In genomic region chr17:79485991-79486390, GRCh38 we compare ENCODE assay signal across 1 cellular context.
TF ChIP-seq lines count a peak whose summit lies in the region.

No MANE protein-coding gene starts in this region.

TF ChIP-seq in H1, 55 proteins besides CTCF, POLR2A, EP300 and RAD21:
- TF ChIP-seq HDAC2 (IDR thresholded peaks at IDR 0.05; ENCODE audit: borderline replicate concordance in 1 of 2, low read depth in 2 of 2, low read length in 2 of 2): no peak
- TF ChIP-seq CREB1 (IDR thresholded peaks at IDR 0.05): no peak
- no peak for TF ChIP-seq KDM4A (IDR thresholded peaks at IDR 0.05; ENCODE audit: low read depth, low read length, severe bottlenecking)
- no peak for TF ChIP-seq RNF2 (IDR thresholded peaks at IDR 0.05; ENCODE audit: borderline replicate concordance, low read depth, low read length, missing control alignments, poor library complexity, severe bottlenecking)
- TF ChIP-seq TAF1 (IDR thresholded peaks at IDR 0.05; ENCODE audit: low read depth, low read length): no peak
- no peak for TF ChIP-seq KDM1A (IDR thresholded peaks at IDR 0.05; ENCODE audit: borderline replicate concordance, low read length)
- TF ChIP-seq SIN3A (conservative IDR thresholded peaks at IDR 0.05 in 1 of 2, IDR thresholded peaks at IDR 0.05 in 1 of 2; ENCODE audit: low read depth in 1 of 2, low read length in 2 of 2): no peak
- TF ChIP-seq ZNF274 (IDR thresholded peaks at IDR 0.05; ENCODE audit: borderline replicate concordance, extremely low read depth, low read length): no peak
- TF ChIP-seq NANOG (IDR thresholded peaks at IDR 0.05; ENCODE audit: insufficient read depth, low read depth, low read length, poor library complexity, severe bottlenecking): no peak
